Comparison of ENCODE assay signal across 14 cellular contexts in genomic region chr6:8108031-8108660, GRCh38. TPM values are rescaled to one million over a fixed set of nuclear protein-coding genes. Genes with fewer than 3 reads are reported as not detected.
DNase-seq lines count a peak whose midpoint lies in the region; ATAC-seq and TF ChIP-seq lines count a peak whose summit lies in the region.
"Had no signal": no experiment of that assay in that cellular context is flagged by ENCODE, and none has a peak within 500 bp of the region (broad histone marks: within the 10 kb centered on the region; RNA-seq: fewer than 3 reads in every experiment).

No MANE protein-coding gene starts in this region.

- peaks cover 3% of the 10 kb centered on the region for H3K4me1 Mint-ChIP-seq in T-helper 2 cell treated with Interferon-gamma antibody and Interleukin-4, amounts not matched to agents 5 μg/mL and 100 μg/mL, for 36 hours (ENCODE audit: low read depth)
- H3K4me1 Mint-ChIP-seq: brain; immature natural killer cell; stimulated activated naive B cell treated with anti-CD40 and anti-IgM and Interleukin-4, amounts not matched to agents 10 μg/mL and 1 μg/mL and 100 μg/mL, for 72 hours had no signal

- H3K36me3 Mint-ChIP-seq in activated naive CD4-positive, alpha-beta T cell treated with anti-CD3 and anti-CD28 coated beads, Interleukin-2, amount 50 U/mL, for 72 hours = peaks cover 5 to 19% of the 10 kb centered on the region in 2 donors
- H3K36me3 Mint-ChIP-seq in T-helper 2 cell treated with Interferon-gamma antibody and Interleukin-4, amounts not matched to agents 5 μg/mL and 100 μg/mL, for 36 hours (ENCODE audit: low read depth) = no peaks in the 10 kb centered on the region
- H3K36me3 Mint-ChIP-seq: brain; CD8-positive, alpha-beta T cell; immature natural killer cell had no signal

- no peak for ATAC-seq in activated naive CD4-positive, alpha-beta T cell treated with anti-CD3 and anti-CD28 coated beads, Interleukin-2, amount 50 U/mL, for 72 hours
- ATAC-seq in GM21737 (IDR thresholded peaks at IDR 0.05; ENCODE audit: unreplicated experiment) = no peak
- ATAC-seq: activated CD8-positive, alpha-beta T cell treated with anti-CD3 and anti-CD28 coated beads for 36 hours; CD8-positive, alpha-beta T cell; psoas muscle; stimulated activated naive B cell treated with anti-CD40 and anti-IgM and Interleukin-4, amounts not matched to agents 10 μg/mL and 1 μg/mL and 100 μg/mL, for 72 hours had no signal

- H3K9me3 ChIP-seq in hepatocyte (ENCODE audit: low read depth) = no peaks in the 10 kb centered on the region
- H3K9me3 ChIP-seq: psoas muscle had no signal

- no peaks in the 10 kb centered on the region for H4K20me1 ChIP-seq in hepatocyte (ENCODE audit: insufficient read depth, poor library complexity, severe bottlenecking)

- no peak for TF ChIP-seq CTCF in hepatocyte (IDR thresholded peaks at IDR 0.05; ENCODE audit: poor library complexity)

- H3K4me3 Mint-ChIP-seq in T-helper 2 cell treated with Interferon-gamma antibody and Interleukin-4, amounts not matched to agents 5 μg/mL and 100 μg/mL, for 36 hours = no peak overlapping the region
- H3K4me3 Mint-ChIP-seq: activated CD8-positive, alpha-beta T cell treated with anti-CD3 and anti-CD28 coated beads for 36 hours; brain; CD8-positive, alpha-beta T cell; immature natural killer cell; stimulated activated naive B cell treated with anti-CD40 and anti-IgM and Interleukin-4, amounts not matched to agents 10 μg/mL and 1 μg/mL and 100 μg/mL, for 72 hours had no signal

- H3K9me2 ChIP-seq in hepatocyte (replicated peaks; ENCODE audit: insufficient read depth) = no peaks in the 10 kb centered on the region

- no peak overlapping the region for H3K4me2 ChIP-seq in hepatocyte

- H3K27me3 ChIP-seq in hepatocyte = no peaks in the 10 kb centered on the region

- H3K27ac ChIP-seq in hepatocyte = no peak overlapping the region
- H3K27ac ChIP-seq: psoas muscle had no signal

- no peak overlapping the region for H3K27ac Mint-ChIP-seq in activated naive CD4-positive, alpha-beta T cell treated with anti-CD3 and anti-CD28 coated beads, Interleukin-2, amount 50 U/mL, for 72 hours
- no peak overlapping the region for H3K27ac Mint-ChIP-seq in T-helper 2 cell treated with Interferon-gamma antibody and Interleukin-4, amounts not matched to agents 5 μg/mL and 100 μg/mL, for 36 hours
- H3K27ac Mint-ChIP-seq: activated CD8-positive, alpha-beta T cell treated with anti-CD3 and anti-CD28 coated beads for 36 hours; brain; CD8-positive, alpha-beta T cell; immature natural killer cell; stimulated activated naive B cell treated with anti-CD40 and anti-IgM and Interleukin-4, amounts not matched to agents 10 μg/mL and 1 μg/mL and 100 μg/mL, for 72 hours had no signal

- no peaks in the 10 kb centered on the region for H3K36me3 ChIP-seq in hepatocyte (replicated peaks; ENCODE audit: insufficient read depth, low read depth)

- no peak overlapping the region for H3K4me3 ChIP-seq in hepatocyte
- H3K4me3 ChIP-seq: psoas muscle had no signal

- no peaks in the 10 kb centered on the region for H3K79me2 ChIP-seq in hepatocyte

- WGBS in hepatocyte (ENCODE audit: low lambda C conversion rate, missing lambda C conversion rate) = 76% methylated on average over 4 of the region's 4 CpGs

- peaks cover 0 to 12% of the 10 kb centered on the region in 2 donors for H3K9me3 Mint-ChIP-seq in activated naive CD4-positive, alpha-beta T cell treated with anti-CD3 and anti-CD28 coated beads, Interleukin-2, amount 50 U/mL, for 72 hours
- H3K9me3 Mint-ChIP-seq in T-helper 2 cell treated with Interferon-gamma antibody and Interleukin-4, amounts not matched to agents 5 μg/mL and 100 μg/mL, for 36 hours = no peaks in the 10 kb centered on the region
- H3K9me3 Mint-ChIP-seq: activated CD8-positive, alpha-beta T cell treated with anti-CD3 and anti-CD28 coated beads for 36 hours; CD8-positive, alpha-beta T cell; immature natural killer cell had no signal

- peak; percentile 49 for DNase-seq in ACHN
- DNase-seq in HK-2 (ENCODE audit: unreplicated experiment) = peak; percentile 45
- DNase-seq in amniotic stem cell (lab: John Stamatoyannopoulos, UW) = peak; percentile 74
- peak; percentile 12 for DNase-seq in hepatocyte (ENCODE audit: low spot score)
- DNase-seq in activated naive CD4-positive, alpha-beta T cell treated with anti-CD3 and anti-CD28 coated beads, Interleukin-2, amount 50 U/mL, for 72 hours (ENCODE audit: low spot score in 2 of 2) = no peak
- DNase-seq in T-helper 2 cell treated with Interferon-gamma antibody and Interleukin-4, amounts not matched to agents 5 μg/mL and 100 μg/mL, for 36 hours (ENCODE audit: low spot score) = no peak
- no peak for DNase-seq in activated CD4-positive, alpha-beta T cell treated with anti-CD3 and anti-CD28 coated beads for 4 hours
- DNase-seq: activated CD8-positive, alpha-beta T cell treated with anti-CD3 and anti-CD28 coated beads for 36 hours; CD8-positive, alpha-beta T cell; immature natural killer cell; psoas muscle; stimulated activated naive B cell treated with anti-CD40 and anti-IgM and Interleukin-4, amounts not matched to agents 10 μg/mL and 1 μg/mL and 100 μg/mL, for 72 hours had no signal

- H3K4me1 ChIP-seq in hepatocyte (ENCODE audit: insufficient read depth) = no peaks in the 10 kb centered on the region
- H3K4me1 ChIP-seq: psoas muscle had no signal

- in situ Hi-C loops in ACHN (cut with HindIII; ENCODE audit: low pct_ligation_motif_present, low pct_unique_long_range_greater_than_20kb, low sequenced_read_pairs) = no loop called here

- no peak overlapping the region for H2AFZ ChIP-seq in hepatocyte

- H3K27me3 Mint-ChIP-seq in T-helper 2 cell treated with Interferon-gamma antibody and Interleukin-4, amounts not matched to agents 5 μg/mL and 100 μg/mL, for 36 hours (ENCODE audit: low read depth) = peaks cover 38% of the 10 kb centered on the region

RNA-seq across cellular contexts. Expression of gene EEF1E1, which starts 5.8 kb away (rescaled TPM):
- total RNA-seq in hepatocyte = 36.5 and 47.8 TPM in 2 replicates
- polyA plus RNA-seq in hepatocyte = 54.9 and 63.4 TPM in 2 replicates
- total RNA-seq in activated naive CD4-positive, alpha-beta T cell treated with anti-CD3 and anti-CD28 coated beads, Interleukin-2, amount 50 U/mL, for 72 hours = 10 to 100 TPM; 55.9 to 65.2 TPM

RNA-seq across cellular contexts. Expression of gene BLOC1S5, which starts 44.0 kb away (rescaled TPM):
- 17.6 and 21.5 TPM in 2 replicates for total RNA-seq in hepatocyte
- polyA plus RNA-seq in hepatocyte = 9.9 and 16.8 TPM in 2 replicates
- 10 to 100 TPM; 25.8 to 26.1 TPM for total RNA-seq in activated naive CD4-positive, alpha-beta T cell treated with anti-CD3 and anti-CD28 coated beads, Interleukin-2, amount 50 U/mL, for 72 hours

Comparison
In these comparisons a context has a peak if more than half of its experiments do, and no peak if none do; other contexts are left out.
1. DNase-seq: peak in ACHN (single experiment), HK-2 (single experiment), amniotic stem cell (single experiment) and hepatocyte (single experiment); none in activated naive CD4-positive, alpha-beta T cell treated with anti-CD3 and anti-CD28 coated beads, Interleukin-2, amount 50 U/mL, for 72 hours (0 of 2), T-helper 2 cell treated with Interferon-gamma antibody and Interleukin-4, amounts not matched to agents 5 μg/mL and 100 μg/mL, for 36 hours (single experiment) and activated CD4-positive, alpha-beta T cell treated with anti-CD3 and anti-CD28 coated beads for 4 hours (0 of 2).